ENCODE assay signal across 9 cellular contexts in the genomic region with DNA sequence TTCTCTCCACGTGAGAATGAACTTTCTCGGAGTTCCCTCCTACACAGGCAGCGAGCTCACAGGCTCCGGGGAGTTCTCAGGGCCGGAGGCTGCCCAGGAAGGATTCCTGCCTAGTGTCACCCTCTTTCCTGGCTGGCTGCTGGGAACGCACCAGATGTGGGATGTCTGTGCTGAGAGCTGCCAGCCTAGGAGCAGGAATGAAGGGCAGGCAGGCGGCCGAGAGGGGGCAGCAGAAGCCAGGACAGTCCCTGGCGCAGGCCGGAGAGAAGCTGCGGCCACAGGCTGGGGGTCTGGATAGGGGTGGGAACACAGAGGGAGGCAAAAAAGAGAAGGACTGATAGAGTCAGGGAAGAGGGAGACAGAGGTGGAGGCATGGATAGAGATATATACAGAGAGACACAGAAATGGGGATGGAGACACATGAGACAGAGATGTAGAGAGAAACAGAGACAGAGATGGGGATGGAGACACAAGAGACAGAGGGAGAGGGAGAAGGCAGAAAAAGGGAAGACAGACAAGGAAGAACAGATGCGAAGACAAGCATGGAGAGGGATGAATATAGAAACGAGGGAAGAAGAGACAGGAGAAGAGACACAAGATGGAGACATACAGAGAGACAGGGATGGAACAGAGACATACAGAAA. TPM values are rescaled to one million over a fixed set of nuclear protein-coding genes. Genes with fewer than 3 reads are reported as not detected.
DNase-seq lines count a peak whose midpoint lies in the region; ATAC-seq, FAIRE-seq and TF ChIP-seq lines count a peak whose summit lies in the region.
"Had no signal": no experiment of that assay in that cellular context is flagged by ENCODE, and none has a peak within 500 bp of the region (broad histone marks: within the 10 kb centered on the region; RNA-seq: fewer than 3 reads in every experiment).

No MANE protein-coding gene starts in this region.

- H3K9ac ChIP-seq in K562 (ENCODE audit: insufficient read depth in 1 of 2, low read depth in 2 of 2, low read length in 2 of 2) = no peak overlapping the region

- H3K27me3 ChIP-seq in Peyer's patch (no peaks in the 10 kb centered on the region), K562 (ENCODE audit: control insufficient read depth in 2 of 2, insufficient read depth in 2 of 2, low read length in 2 of 2) (peaks cover 0 to 22% of the 10 kb centered on the region in 2 experiments; a peak in 2 of 5 replicates), gastrocnemius medialis (no peaks in the 10 kb centered on the region)

- TF ChIP-seq RAD21 in K562 (CRISPR knock-in tag; conservative IDR thresholded peaks at IDR 0.05 in 1 of 2, IDR thresholded peaks at IDR 0.05 in 1 of 2) = peak; percentile 51 to 77

- DNase-seq in COLO668 (lab: John Stamatoyannopoulos, UW; ENCODE audit: unreplicated experiment) = peak; percentile 51
- no peak for DNase-seq in HFF-Myc (ENCODE audit: extremely low read depth, low read depth)
- DNase-seq in Peyer's patch = peak in 2 of 3 donors; percentile 73 to 81
- peak; percentile 49 to 57 (median 55) for DNase-seq in K562 (ENCODE audit: extremely low read depth in 1 of 4, low spot score in 3 of 4)
- peak; percentile 66 to 72 for DNase-seq in hippocampal formation (lab: John Stamatoyannopoulos, UW)
- peak; percentile 52 to 74 for DNase-seq in gastrocnemius medialis

- no peak overlapping the region for H3K4me2 ChIP-seq in K562 (ENCODE audit: insufficient read depth, low read length)

- CTCF ChIA-PET in K562 (lab: Yijun Ruan, JAX; ENCODE audit: low intra/inter-chr PET ratio) = interaction anchor here (1.6 to 2.3 kb wide), 2 partner anchors 44 to 86 kb away, joined by 8 to 11 read pairs; no protein-coding TSS in a partner anchor

- H4K20me1 ChIP-seq in K562 (replicated peaks; ENCODE audit: control insufficient read depth, insufficient read depth, low read length) = peaks cover 9% of the 10 kb centered on the region; the same call in 1 of the 2 replicates

- H3K4me1 ChIP-seq in Peyer's patch (no peaks in the 10 kb centered on the region), K562 (replicated peaks in 1 of 2; ENCODE audit: control insufficient read depth in 2 of 2, insufficient read depth in 2 of 2, low read length in 2 of 2) (no peaks in the 10 kb centered on the region), gastrocnemius medialis (peaks cover 0 to 6% of the 10 kb centered on the region in 2 donors)

- H3K4me3 ChIP-seq in HFF-Myc (replicated peaks; ENCODE audit: low read depth, low read length) (no peak overlapping the region), Peyer's patch (no peak overlapping the region), K562 (no peak overlapping the region), gastrocnemius medialis (no peak overlapping the region)

- intact Hi-C loops in K562 (cut with micrococcal nuclease) = loop anchor here (1.0 kb wide), 3 partner anchors 43 to 111 kb away; no protein-coding TSS in a partner anchor
- intact Hi-C loops in gastrocnemius medialis (cut with DNase I; ENCODE audit: low total_unique reads) = loop anchor here (1.0 kb wide), 1 partner anchor 43 kb away; no protein-coding TSS in a partner anchor

- no peak overlapping the region for H3K27ac ChIP-seq in Peyer's patch
- no peak overlapping the region for H3K27ac ChIP-seq in K562 (ENCODE audit: extremely low read depth, low read depth, low read length)
- peak overlapping the region in 1 of 4 donors; percentile 39 for H3K27ac ChIP-seq in gastrocnemius medialis

- whole genome bisulfite sequencing in K562 (ENCODE audit: insufficient coverage, low coverage, missing lambda C conversion rate) = 0% methylated on average over 11 of the region's 13 CpGs

- no TSS peak for BruUV-seq in K562 (replicated peaks; lab: Mats Ljungman, UMichigan)

- ATAC-seq in K562 (peak; percentile 88), gastrocnemius medialis (peak; percentile 59 to 76), GM21786 (IDR thresholded peaks at IDR 0.05; ENCODE audit: unreplicated experiment) (no peak), GM21825 (IDR thresholded peaks at IDR 0.05; ENCODE audit: unreplicated experiment) (no peak)

- peak; percentile 91 for TF ChIP-seq CTCF in HFF-Myc (IDR thresholded peaks at IDR 0.05; ENCODE audit: low read depth, low read length, missing control alignments)
- TF ChIP-seq CTCF in Peyer's patch (IDR thresholded peaks at IDR 0.05) = peak in 5 of 6 experiments; percentile 15 to 89 (median 84)
- peak; percentile 71 to 79 (median 76) for TF ChIP-seq CTCF in K562 (IDR thresholded peaks at IDR 0.05 in 2 of 3, conservative IDR thresholded peaks at IDR 0.05 in 1 of 3; ENCODE audit: insufficient read depth in 2 of 3, low read depth in 1 of 3, low read length in 3 of 3)
- peak; percentile 83 to 96 (median 92) for TF ChIP-seq CTCF in gastrocnemius medialis (IDR thresholded peaks at IDR 0.05 in 4 of 5, conservative IDR thresholded peaks at IDR 0.05 in 1 of 5)

- POLR2A ChIA-PET in K562 (lab: Yijun Ruan, JAX) = interaction anchor here (0.6 to 0.7 kb wide), 5 partner anchors 27 to 105 kb away, joined by 3 to 4 read pairs (median 3); no protein-coding TSS in a partner anchor

- no peak for TF ChIP-seq EP300 in K562 (IDR thresholded peaks at IDR 0.05; ENCODE audit: low read length)

- in situ Hi-C loops in K562 (cut with MboI) = no loop called here
- in situ Hi-C loops in gastrocnemius medialis (cut with MboI; ENCODE audit: low sequenced_read_pairs in 4 of 4) = no loop called here

- no peak for FAIRE-seq in K562 (lab: Jason Lieb, UNC)

- no peaks in the 10 kb centered on the region for H3K79me2 ChIP-seq in K562 (ENCODE audit: control insufficient read depth, insufficient read depth, low read length)

- H3K9me1 ChIP-seq in K562 (ENCODE audit: control insufficient read depth, insufficient read depth, low read length) = no peaks in the 10 kb centered on the region

- H3K9me3 ChIP-seq in Peyer's patch (no peaks in the 10 kb centered on the region), K562 (replicated peaks; ENCODE audit: control insufficient read depth, insufficient read depth, low read depth, low read length) (no peaks in the 10 kb centered on the region), gastrocnemius medialis (no peaks in the 10 kb centered on the region)

- H3K36me3 ChIP-seq in Peyer's patch = no peaks in the 10 kb centered on the region
- H3K36me3 ChIP-seq in K562 (ENCODE audit: control insufficient read depth, insufficient read depth, low read length) = no peaks in the 10 kb centered on the region
- no peaks in the 10 kb centered on the region for H3K36me3 ChIP-seq in gastrocnemius medialis

- H2AFZ ChIP-seq in K562 (ENCODE audit: low read depth, low read length) = no peak overlapping the region

- TF ChIP-seq POLR2A in Peyer's patch (IDR thresholded peaks at IDR 0.05) (no peak), K562 (conservative IDR thresholded peaks at IDR 0.05) (no peak), gastrocnemius medialis (IDR thresholded peaks at IDR 0.05) (no peak)

TF ChIP-seq in K562, 482 proteins besides CTCF, POLR2A, EP300 and RAD21 (continues in another document):
- no peak for TF ChIP-seq SIX5 (IDR thresholded peaks at IDR 0.05; ENCODE audit: borderline replicate concordance in 1 of 2, insufficient read depth in 1 of 2, low read depth in 1 of 2, low read length in 2 of 2)

RNA-seq across cellular contexts. Expression of a gene that starts 25.3 kb away (rescaled TPM):
- total RNA-seq in Peyer's patch = 1 to 10 TPM in 2 of 4 donors, not detected in 2; 1.8 to 3.3 TPM
- total RNA-seq in K562 (2011; cell fraction: chromatin; rRNA removed; ENCODE audit: low replicate concordance) = not detected in 2 replicates
- total RNA-seq in K562 (2011; cell fraction: nucleolus; rRNA removed) = not detected in 2 replicates
- not detected in 2 replicates for total RNA-seq in K562 (2011; cell fraction: nucleoplasm; rRNA removed)
- total RNA-seq in K562 (2014; rRNA removed) = 0.12 TPM in 1 of 2 replicates, not detected in the other
- total RNA-seq in K562 (2014; rRNA removed; fragmentation: Illumina TruSeq; extraction: Trizol) = not detected in 2 replicates
- total RNA-seq in K562 (2015; rRNA removed; fragmentation: Illumina TruSeq; extraction: Trizol) = not detected in 2 replicates
- 0.24 TPM in 1 of 2 replicates, not detected in the other for total RNA-seq in K562 (2021)
- not detected in 2 replicates for polyA plus RNA-seq in K562 (2011; rRNA removed)
- 0.06 TPM in 1 of 2 replicates, not detected in the other for polyA plus RNA-seq in K562 (2011; cell fraction: cytosol; rRNA removed)
- polyA plus RNA-seq in K562 (2011; cell fraction: nucleus; rRNA removed) = not detected in 2 replicates
- polyA plus RNA-seq in K562 (2012) = not detected in 2 replicates
- not detected in 2 replicates for polyA plus RNA-seq in K562 (2014; fragmentation: Illumina TruSeq; extraction: Trizol)
- not detected for polyA plus RNA-seq in K562 (2014; fragmentation: Nextera tagmentation; extraction: Ambion mirVana)
- polyA plus RNA-seq in K562 (2014; rRNA removed) = not detected in 2 replicates
- polyA minus RNA-seq in K562 (2011; rRNA and poly(A)+ RNA removed) = not detected in 2 replicates
- not detected in 2 replicates for polyA minus RNA-seq in K562 (2011; cell fraction: cytosol; rRNA and poly(A)+ RNA removed)
- polyA minus RNA-seq in K562 (2011; cell fraction: nucleus; rRNA and poly(A)+ RNA removed) = not detected in 2 replicates
- total RNA-seq in gastrocnemius medialis = under 1 TPM in 1 of 4 donors, not detected in 3; 0.65 TPM

RNA-seq across cellular contexts. Expression of a gene that starts 41.4 kb away (rescaled TPM):
- total RNA-seq in Peyer's patch = 10 to 100 TPM in 3 of 4 donors, 1 to 10 TPM in 1; 1.7 to 24.6 (median 15.6) TPM
- not detected in 2 replicates for total RNA-seq in K562 (2011; cell fraction: chromatin; rRNA removed; ENCODE audit: low replicate concordance)
- not detected in 2 replicates for total RNA-seq in K562 (2011; cell fraction: nucleolus; rRNA removed)
- total RNA-seq in K562 (2011; cell fraction: nucleoplasm; rRNA removed) = not detected in 2 replicates
- total RNA-seq in K562 (2014; rRNA removed) = not detected in 2 replicates
- not detected in 2 replicates for total RNA-seq in K562 (2014; rRNA removed; fragmentation: Illumina TruSeq; extraction: Trizol)
- total RNA-seq in K562 (2015; rRNA removed; fragmentation: Illumina TruSeq; extraction: Trizol) = not detected in 2 replicates
- total RNA-seq in K562 (2021) = not detected in 2 replicates
- polyA plus RNA-seq in K562 (2011; rRNA removed) = not detected in 2 replicates
- not detected in 2 replicates for polyA plus RNA-seq in K562 (2011; cell fraction: cytosol; rRNA removed)
- polyA plus RNA-seq in K562 (2011; cell fraction: nucleus; rRNA removed) = not detected in 2 replicates
- not detected in 2 replicates for polyA plus RNA-seq in K562 (2012)
- not detected in 2 replicates for polyA plus RNA-seq in K562 (2014; fragmentation: Illumina TruSeq; extraction: Trizol)
- polyA plus RNA-seq in K562 (2014; fragmentation: Nextera tagmentation; extraction: Ambion mirVana) = not detected
- polyA plus RNA-seq in K562 (2014; rRNA removed) = not detected in 2 replicates
- not detected in 2 replicates for polyA minus RNA-seq in K562 (2011; rRNA and poly(A)+ RNA removed)
- polyA minus RNA-seq in K562 (2011; cell fraction: cytosol; rRNA and poly(A)+ RNA removed) = not detected in 2 replicates
- polyA minus RNA-seq in K562 (2011; cell fraction: nucleus; rRNA and poly(A)+ RNA removed) = not detected in 2 replicates
- total RNA-seq in gastrocnemius medialis = 100 to 1,000 TPM in 3 of 4 donors, 10 to 100 TPM in 1; 19.7 to 146 (median 118) TPM
- total RNA-seq: renal cortical epithelial cell had no signal

Comparison
In these comparisons a context has a peak if more than half of its experiments do, and no peak if none do; other contexts are left out.
1. ATAC-seq: peak in K562 (single experiment) and gastrocnemius medialis (2 of 2); none in GM21786 (single experiment) and GM21825 (single experiment).
2. Peak in every context shown above with its lines, with median percentiles within 50 percentile points of each other: CTCF ChIP-seq.